In genomic region chr6:6057442-6058053, GRCh38 we compare ENCODE assay signal across 8 cellular contexts. TPM values are rescaled to one million over a fixed set of nuclear protein-coding genes. Genes with fewer than 3 reads are reported as not detected.
DNase-seq lines count a peak whose midpoint lies in the region; ATAC-seq and TF ChIP-seq lines count a peak whose summit lies in the region.

No MANE protein-coding gene starts in this region.

- H3K27ac ChIP-seq in VCaP: no peak overlapping the region

- H3K36me3 Mint-ChIP-seq in CD14-positive monocyte: no peaks in the 10 kb centered on the region

- TF ChIP-seq CTCF in CD14-positive monocyte (IDR thresholded peaks at IDR 0.05) (peak; percentile 74), GM20000 (IDR thresholded peaks at IDR 0.05; ENCODE audit: extremely low read depth, missing control alignments) (peak; percentile 22), VCaP (conservative IDR thresholded peaks at IDR 0.05) (peak; percentile 70)

- ATAC-seq in GM21447 (IDR thresholded peaks at IDR 0.05; ENCODE audit: unreplicated experiment) (no peak), HG03025 (IDR thresholded peaks at IDR 0.05; ENCODE audit: low FRiP score, unreplicated experiment) (no peak)

- no peak overlapping the region for H3K27ac Mint-ChIP-seq in CD14-positive monocyte

- DNase-seq in CD14-positive monocyte (ENCODE audit: low spot score) (no peak), GM20000 (ENCODE audit: low spot score) (peak; percentile 65), NCI-H2029 treated with DMSO at 0.1 percent for 48 hours (lab: John Stamatoyannopoulos, UW) (peak; percentile 92), iPS DF 4.7 (ENCODE audit: extremely low read depth, low spot score) (peak; percentile 30), stromal cell of bone marrow (ENCODE audit: low read depth) (peak; percentile 19)

- H3K9me3 Mint-ChIP-seq in CD14-positive monocyte: peaks cover 0 to 6% (median 0%) of the 10 kb centered on the region in 7 donors

- no peak overlapping the region for H3K4me3 Mint-ChIP-seq in CD14-positive monocyte

- no peaks in the 10 kb centered on the region for H3K4me1 Mint-ChIP-seq in CD14-positive monocyte

- H3K27me3 Mint-ChIP-seq in CD14-positive monocyte (ENCODE audit: low read depth in 3 of 3): peaks cover 16 to 42% (median 28%) of the 10 kb centered on the region in 3 donors

- intact Hi-C loops in CD14-positive monocyte (cut with micrococcal nuclease): loop anchor here (5.0 kb wide), 1 partner anchor 490 kb away; no protein-coding TSS in a partner anchor

RNA-seq across cellular contexts. Expression of gene NRN1, which starts 50.8 kb away (rescaled TPM):
- not detected for polyA plus RNA-seq in CD14-positive monocyte

Comparison
In these comparisons a context has a peak if more than half of its experiments do, and no peak if none do; other contexts are left out.
1. CTCF ChIP-seq: peak in every context shown above with its lines; median percentile 74 in CD14-positive monocyte; 70 in VCaP; 22 in GM20000.